ENCODE assay signal across 8 cellular contexts in genomic region chr20:63574156-63574828, GRCh38. TPM values are rescaled to one million over a fixed set of nuclear protein-coding genes. Genes with fewer than 3 reads are reported as not detected.
DNase-seq lines count a peak whose midpoint lies in the region; ATAC-seq lines count a peak whose summit lies in the region.

TSS of gene HELZ2 (minus strand) at chr20:63574239. CDS start at chr20:63572385, 1,854 bp downstream.

- no peaks in the 10 kb centered on the region for H3K36me3 ChIP-seq in CD8-positive, alpha-beta memory T cell (ENCODE audit: insufficient read depth, low read length)

- H3K9me3 ChIP-seq in CD8-positive, alpha-beta memory T cell (ENCODE audit: low read length): no peaks in the 10 kb centered on the region

- no peaks in the 10 kb centered on the region for H3K27me3 ChIP-seq in CD8-positive, alpha-beta memory T cell (ENCODE audit: insufficient read depth, low read length, poor library complexity, severe bottlenecking)

- peak within 1 kb of the TSS; percentile 62 for H3K4me3 ChIP-seq in CD8-positive, alpha-beta memory T cell (ENCODE audit: low read length)

- H3K4me1 ChIP-seq in CD8-positive, alpha-beta memory T cell (ENCODE audit: insufficient read depth, low read length): peaks cover 20% of the 10 kb centered on the region

- peak within 1 kb of the TSS; percentile 66 to 94 (median 78) for H3K4me3 Mint-ChIP-seq in CD8-positive, alpha-beta memory T cell
- peak within 1 kb of the TSS; percentile 81 to 82 for H3K4me3 Mint-ChIP-seq in effector memory CD8-positive, alpha-beta T cell
- peak within 1 kb of the TSS; percentile 93 for H3K4me3 Mint-ChIP-seq in memory B cell

- H3K36me3 Mint-ChIP-seq in CD8-positive, alpha-beta memory T cell: no peaks in the 10 kb centered on the region
- peaks cover 3% of the 10 kb centered on the region for H3K36me3 Mint-ChIP-seq in effector memory CD8-positive, alpha-beta T cell (ENCODE audit: insufficient read depth)
- H3K36me3 Mint-ChIP-seq in memory B cell: no peaks in the 10 kb centered on the region

- peaks cover 3 to 7% (median 4%) of the 10 kb centered on the region in 3 donors for H3K4me1 Mint-ChIP-seq in CD8-positive, alpha-beta memory T cell
- peaks cover 1 to 7% of the 10 kb centered on the region in 2 donors for H3K4me1 Mint-ChIP-seq in effector memory CD8-positive, alpha-beta T cell (ENCODE audit: low read depth in 2 of 2)
- peaks cover 3% of the 10 kb centered on the region for H3K4me1 Mint-ChIP-seq in memory B cell

- peak within 1 kb of the TSS in 7 of 8 donors; percentile 36 to 94 (median 80) for H3K27ac Mint-ChIP-seq in CD8-positive, alpha-beta memory T cell
- H3K27ac Mint-ChIP-seq in effector memory CD8-positive, alpha-beta T cell: peak within 1 kb of the TSS; percentile 83 to 89
- peak within 1 kb of the TSS; percentile 74 for H3K27ac Mint-ChIP-seq in memory B cell

- no peaks in the 10 kb centered on the region for H3K9me3 Mint-ChIP-seq in CD8-positive, alpha-beta memory T cell
- no peaks in the 10 kb centered on the region for H3K9me3 Mint-ChIP-seq in effector memory CD8-positive, alpha-beta T cell
- H3K9me3 Mint-ChIP-seq in memory B cell: no peaks in the 10 kb centered on the region

- ATAC-seq in GM21786 (IDR thresholded peaks at IDR 0.05; ENCODE audit: unreplicated experiment) (peak; percentile 65), memory B cell (ENCODE audit: low read depth) (peak; percentile 95), HG02970 (IDR thresholded peaks at IDR 0.05; ENCODE audit: low FRiP score, unreplicated experiment) (no peak)
- peak; percentile 94 for ATAC-seq in effector memory CD8-positive, alpha-beta T cell (replicated peaks)

- POLR2A ChIA-PET in CD8-positive, alpha-beta memory T cell (lab: Charles Lee): interaction anchor here (0.6 to 1.9 kb wide), 4 partner anchors 36 to 149 kb away, joined by 3 to 7 read pairs (median 4); partner anchors contain the start of genes GMEB2 and PPDPF

- H3K27ac ChIP-seq in CD8-positive, alpha-beta memory T cell (ENCODE audit: low read depth, low read length): peak within 1 kb of the TSS; percentile 70

- H3K27me3 Mint-ChIP-seq in CD8-positive, alpha-beta memory T cell: peaks cover 0 to 4% of the 10 kb centered on the region in 2 donors
- no peaks in the 10 kb centered on the region for H3K27me3 Mint-ChIP-seq in effector memory CD8-positive, alpha-beta T cell
- peaks cover 3% of the 10 kb centered on the region for H3K27me3 Mint-ChIP-seq in memory B cell

- DNase-seq in CD8-positive, alpha-beta memory T cell: peak; percentile 40 to 86 (median 68)
- peak; percentile 36 for DNase-seq in NCI-H226
- peak; percentile 22 to 29 for DNase-seq in activated CD4-positive, alpha-beta T cell treated with anti-CD3 and anti-CD28 coated beads, Interleukin-2, amount 50 U/mL, for 24 hours (ENCODE audit: low read depth in 1 of 2, low spot score in 1 of 2)
- DNase-seq in effector memory CD8-positive, alpha-beta T cell: peak; percentile 55 to 62 (median 60)
- DNase-seq in memory B cell (ENCODE audit: low spot score in 2 of 2): peak; percentile 60 to 62
- DNase-seq in stimulated activated CD8-positive, alpha-beta memory T cell treated with anti-CD3 and anti-CD28 coated beads, Interleukin-4, amount 100 ng/mL, for 48 hours: peak; percentile 65

- CTCF ChIA-PET in CD8-positive, alpha-beta memory T cell (lab: Charles Lee): interaction anchor here (1.0 to 4.0 kb wide), 4 partner anchors 36 to 84 kb away, joined by 3 to 20 read pairs (median 7); partner anchors contain the start of genes PPDPF, PTK6 and RTEL1

RNA-seq across cellular contexts. Expression of gene HELZ2, which starts in this region (rescaled TPM):
- total RNA-seq in CD8-positive, alpha-beta memory T cell: 1 to 10 TPM; 7.4 to 8.7 TPM
- 9.8 TPM for polyA plus RNA-seq in CD8-positive, alpha-beta memory T cell
